9 cellular contexts compared by ENCODE assay signal in genomic region chr2:27891820-27892105, GRCh38. TPM values are rescaled to one million over a fixed set of nuclear protein-coding genes. Genes with fewer than 3 reads are reported as not detected.
DNase-seq lines count a peak whose midpoint lies in the region; ATAC-seq, FAIRE-seq and TF ChIP-seq lines count a peak whose summit lies in the region.
"Had no signal": no experiment of that assay in that cellular context is flagged by ENCODE, and none has a peak within 500 bp of the region (broad histone marks: within the 10 kb centered on the region; RNA-seq: fewer than 3 reads in every experiment).

No MANE protein-coding gene starts in this region.

- TF ChIP-seq EP300 in A549 (IDR thresholded peaks at IDR 0.05) = no peak

- H3K9ac ChIP-seq in adipocyte (ENCODE audit: low read length) = no peak overlapping the region

- no peaks in the 10 kb centered on the region for H3K27me3 Mint-ChIP-seq in memory B cell

- peak; percentile 18 to 27 for DNase-seq in A549 (ENCODE audit: low read depth in 1 of 2, low spot score in 1 of 2)
- DNase-seq in GM20000 (ENCODE audit: low spot score) = peak; percentile 8
- DNase-seq in adipocyte (ENCODE audit: low read depth) = peak; percentile 27
- DNase-seq in memory B cell (ENCODE audit: low spot score in 2 of 2) = peak in 1 of 2 donors; percentile 14
- DNase-seq in DMS153 (lab: John Stamatoyannopoulos, UW) = no peak
- no peak for DNase-seq in effector CD4-positive, alpha-beta T cell

- peak overlapping the region; percentile 82 for H3K4me2 ChIP-seq in A549

- H3K36me3 Mint-ChIP-seq in memory B cell = peaks cover 20% of the 10 kb centered on the region

- peaks cover 9% of the 10 kb centered on the region for H3K36me3 ChIP-seq in adipocyte (ENCODE audit: control insufficient read depth, insufficient read depth, low read length, severe bottlenecking)

- no peaks in the 10 kb centered on the region for H3K27me3 ChIP-seq in adipocyte (replicated peaks; ENCODE audit: control insufficient read depth, insufficient read depth, low read length)

- no peak for TF ChIP-seq RAD21 in A549 (conservative IDR thresholded peaks at IDR 0.05 in 1 of 2, IDR thresholded peaks at IDR 0.05 in 1 of 2)

- H3K27ac Mint-ChIP-seq in memory B cell = peak overlapping the region; percentile 100

- no peak for ATAC-seq in A549
- no peak for ATAC-seq in memory B cell (ENCODE audit: low read depth)
- no peak for ATAC-seq in HG03354 (IDR thresholded peaks at IDR 0.05; ENCODE audit: poor library complexity, severe bottlenecking, unreplicated experiment)
- no peak for ATAC-seq in GM21576 (IDR thresholded peaks at IDR 0.05; ENCODE audit: unreplicated experiment)

- 45% methylated on average over 3 of the region's 3 CpGs for WGBS in A549 (ENCODE audit: missing lambda C conversion rate)

- H3K9me3 Mint-ChIP-seq in memory B cell = no peaks in the 10 kb centered on the region

- peak; percentile 54 for FAIRE-seq in A549 (lab: Jason Lieb, UNC)

- no peak overlapping the region for H3K4me3 Mint-ChIP-seq in memory B cell

- no peak for TF ChIP-seq POLR2A in A549 (IDR thresholded peaks at IDR 0.05; ENCODE audit: low read length)

- H3K27ac ChIP-seq in A549 = peak overlapping the region; percentile 94 to 97

- H3K4me3 ChIP-seq in A549 (peak overlapping the region; percentile 85; the same call in 2 of the 3 replicates), adipocyte (ENCODE audit: low read length) (peak overlapping the region; percentile 97)

- peaks cover 23% of the 10 kb centered on the region for H3K4me1 Mint-ChIP-seq in memory B cell

- TF ChIP-seq CTCF in A549 (IDR thresholded peaks at IDR 0.05) (no peak), GM20000 (IDR thresholded peaks at IDR 0.05; ENCODE audit: extremely low read depth, missing control alignments) (no peak)

- POLR2A ChIA-PET in A549 (lab: Yijun Ruan, JAX) = no interaction called here

- CTCF ChIA-PET in A549 (lab: Yijun Ruan, JAX) = interaction anchor here (1.8 kb wide), 1 partner anchor 138 kb away, joined by 4 read pairs; no protein-coding TSS in a partner anchor

- peaks cover 46% of the 10 kb centered on the region for H3K4me1 ChIP-seq in A549
- peaks cover 29% of the 10 kb centered on the region for H3K4me1 ChIP-seq in adipocyte (ENCODE audit: control insufficient read depth, insufficient read depth, low read length)

- H3K9me3 ChIP-seq in A549 (no peaks in the 10 kb centered on the region), adipocyte (ENCODE audit: control insufficient read depth, low read length) (no peaks in the 10 kb centered on the region)
- H3K9me3 ChIP-seq: thoracic aorta had no signal

TF ChIP-seq in A549, 52 proteins besides CTCF, POLR2A, EP300 and RAD21:
- no peak for TF ChIP-seq JUNB (IDR thresholded peaks at IDR 0.05)
- TF ChIP-seq, protein P1, sequence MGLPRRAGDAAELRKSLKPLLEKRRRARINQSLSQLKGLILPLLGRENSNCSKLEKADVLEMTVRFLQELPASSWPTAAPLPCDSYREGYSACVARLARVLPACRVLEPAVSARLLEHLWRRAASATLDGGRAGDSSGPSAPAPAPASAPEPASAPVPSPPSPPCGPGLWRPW (IDR thresholded peaks at IDR 0.05) = no peak
- TF ChIP-seq HEYL (CRISPR knock-in tag; IDR thresholded peaks at IDR 0.05) = no peak
- no peak for TF ChIP-seq RCOR1 (IDR thresholded peaks at IDR 0.05; ENCODE audit: low read depth, low read length)
- TF ChIP-seq, protein P2, sequence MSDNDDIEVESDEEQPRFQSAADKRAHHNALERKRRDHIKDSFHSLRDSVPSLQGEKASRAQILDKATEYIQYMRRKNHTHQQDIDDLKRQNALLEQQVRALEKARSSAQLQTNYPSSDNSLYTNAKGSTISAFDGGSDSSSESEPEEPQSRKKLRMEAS (IDR thresholded peaks at IDR 0.05) = no peak
- TF ChIP-seq CEBPB (IDR thresholded peaks at IDR 0.05) = no peak
- TF ChIP-seq MAFK (IDR thresholded peaks at IDR 0.05; ENCODE audit: partially characterized antibody) = no peak
- TF ChIP-seq CBX2 (IDR thresholded peaks at IDR 0.05; ENCODE audit: borderline replicate concordance, low read depth) = no peak
- TF ChIP-seq TFCP2L1 (CRISPR knock-in tag; IDR thresholded peaks at IDR 0.05) = no peak
- no peak for TF ChIP-seq NPAS2 (CRISPR knock-in tag; IDR thresholded peaks at IDR 0.05; ENCODE audit: borderline replicate concordance)
TF ChIP-seq in A549: peak in this region for 0.

RNA-seq across cellular contexts. Expression of gene BABAM2, which starts 1.2 kb away (rescaled TPM):
- polyA plus RNA-seq in A549 (2011; rRNA removed) = 78.4 and 87.1 TPM in 2 replicates
- polyA plus RNA-seq in A549 (2012; cell fraction: cytosol; rRNA removed) = 36.4 and 40.0 TPM in 2 replicates
- 23.5 and 26.3 TPM in 2 replicates for polyA plus RNA-seq in A549 (2012; cell fraction: nucleus; rRNA removed)
- polyA plus RNA-seq in A549 (2017; fragmentation: RNase III; extraction: RNeasy Plus Mini Kit Qiagen cat#74134 plus additional on column Dnase treatment) = 52.9 to 54.0 TPM (median 53.7 TPM) in 3 replicates
- 60.8 and 68.7 TPM in 2 replicates for polyA minus RNA-seq in A549 (2011; rRNA and poly(A)+ RNA removed)

RNA-seq across cellular contexts. Expression of gene RBKS, which starts 1.6 kb away (rescaled TPM):
- 7.4 and 8.5 TPM in 2 replicates for polyA plus RNA-seq in A549 (2011; rRNA removed)
- polyA plus RNA-seq in A549 (2012; cell fraction: cytosol; rRNA removed) = 5.5 and 6.7 TPM in 2 replicates
- polyA plus RNA-seq in A549 (2012; cell fraction: nucleus; rRNA removed) = 3.3 and 4.3 TPM in 2 replicates
- 7.6 to 9.5 TPM (median 8.5 TPM) in 3 replicates for polyA plus RNA-seq in A549 (2017; fragmentation: RNase III; extraction: RNeasy Plus Mini Kit Qiagen cat#74134 plus additional on column Dnase treatment)
- polyA minus RNA-seq in A549 (2011; rRNA and poly(A)+ RNA removed) = 5.5 and 5.9 TPM in 2 replicates

Comparison
In these comparisons a context has a peak if more than half of its experiments do, and no peak if none do; other contexts are left out.
1. DNase-seq: peak in A549 (2 of 2), GM20000 (single experiment) and adipocyte (single experiment); none in DMS153 (single experiment) and effector CD4-positive, alpha-beta T cell (single experiment).